29 cellular contexts compared by ENCODE assay signal in the genomic region with DNA sequence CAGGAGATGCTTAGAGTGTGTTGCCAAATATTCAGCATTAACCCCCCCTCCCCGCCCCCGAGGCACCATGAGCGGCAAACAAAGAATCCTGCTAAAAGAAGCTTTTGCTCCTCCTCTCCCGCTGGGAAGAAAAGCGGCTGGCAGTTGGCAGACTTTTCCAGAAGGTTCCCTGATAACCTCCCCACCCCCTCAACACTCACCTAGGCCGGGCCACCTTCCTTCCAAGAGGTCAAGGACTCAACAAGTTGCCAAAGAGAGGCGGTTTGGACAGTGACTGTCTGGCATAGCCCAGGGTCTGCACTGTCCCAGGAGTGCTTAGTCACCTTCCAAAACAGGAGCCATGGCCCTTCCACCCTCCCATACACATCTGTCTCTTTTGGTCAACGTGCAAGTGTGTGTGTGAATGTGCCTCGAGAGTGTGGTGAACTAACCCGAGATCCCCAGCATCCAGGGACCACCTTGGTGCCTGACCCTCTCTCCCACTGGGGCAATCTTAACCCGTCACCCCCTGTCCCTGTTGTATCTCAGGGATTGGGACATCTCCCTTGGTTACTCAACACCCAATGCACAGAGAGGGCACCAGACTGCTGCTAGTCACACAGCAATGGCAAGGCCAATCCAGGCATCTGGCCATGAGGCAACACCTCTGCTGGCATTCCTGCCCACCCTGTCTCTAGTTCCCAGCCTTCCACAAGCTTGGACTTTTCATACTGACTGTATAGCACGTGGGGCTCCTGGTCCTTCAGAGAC. TPM values are rescaled to one million over a fixed set of nuclear protein-coding genes. Genes with fewer than 3 reads are reported as not detected.
DNase-seq lines count a peak whose midpoint lies in the region; ATAC-seq, FAIRE-seq and TF ChIP-seq lines count a peak whose summit lies in the region.
"Had no signal": no experiment of that assay in that cellular context is flagged by ENCODE, and none has a peak within 500 bp of the region (broad histone marks: within the 10 kb centered on the region; RNA-seq: fewer than 3 reads in every experiment).

No MANE protein-coding gene starts in this region.

- H3K4me1 ChIP-seq in mammary epithelial cell (ENCODE audit: insufficient read depth, low read length) (peaks cover 5% of the 10 kb centered on the region), K562 (replicated peaks in 1 of 2; ENCODE audit: control insufficient read depth in 2 of 2, insufficient read depth in 2 of 2, low read length in 2 of 2) (no peaks in the 10 kb centered on the region), mesendoderm (ENCODE audit: control insufficient read depth, low read depth, low read length) (peaks cover 4% of the 10 kb centered on the region)
- H3K4me1 ChIP-seq: spleen had no signal

- H3K4me2 ChIP-seq in mammary epithelial cell (ENCODE audit: insufficient read depth, low read depth, low read length) (no peak overlapping the region), K562 (ENCODE audit: insufficient read depth, low read length) (no peak overlapping the region), mesendoderm (ENCODE audit: low read length) (no peak overlapping the region)

- no peak overlapping the region for H3K4ac ChIP-seq in mesendoderm (ENCODE audit: low read depth, low read length)

- H3K4me3 ChIP-seq in mammary epithelial cell (replicated peaks in 1 of 3; ENCODE audit: insufficient read depth in 1 of 3, low read depth in 2 of 3, low read length in 3 of 3) (no peak overlapping the region), K562 (no peak overlapping the region), mesendoderm (ENCODE audit: low read length) (no peak overlapping the region)
- H3K4me3 ChIP-seq: lung, spleen had no signal

- H3K79me2 ChIP-seq in mammary epithelial cell (ENCODE audit: insufficient read depth, low read length) (no peaks in the 10 kb centered on the region), K562 (ENCODE audit: control insufficient read depth, insufficient read depth, low read length) (no peaks in the 10 kb centered on the region), mesendoderm (ENCODE audit: control insufficient read depth, insufficient read depth, low read length) (no peaks in the 10 kb centered on the region)

- H4K20me1 ChIP-seq in mammary epithelial cell (ENCODE audit: insufficient read depth, low read length): no peaks in the 10 kb centered on the region
- no peaks in the 10 kb centered on the region for H4K20me1 ChIP-seq in K562 (replicated peaks; ENCODE audit: control insufficient read depth, insufficient read depth, low read length)

- H3K27me3 ChIP-seq in mammary epithelial cell (ENCODE audit: insufficient read depth, low read length) (no peaks in the 10 kb centered on the region), K562 (ENCODE audit: control insufficient read depth in 2 of 2, insufficient read depth in 2 of 2, low read length in 2 of 2) (peaks cover 24 to 66% of the 10 kb centered on the region in 2 experiments; a peak in 4 of 5 replicates), mesendoderm (ENCODE audit: insufficient read depth, low read length, poor library complexity) (no peaks in the 10 kb centered on the region)

- no peak overlapping the region for H2AK5ac ChIP-seq in mesendoderm (ENCODE audit: low read length)

- H3K79me1 ChIP-seq in mesendoderm (ENCODE audit: low read length): no peaks in the 10 kb centered on the region

- H2BK15ac ChIP-seq in mesendoderm (replicated peaks; ENCODE audit: low read depth): no peak overlapping the region

- dilution Hi-C loops in mammary epithelial cell (cut with HindIII; ENCODE audit: low sequenced_read_pairs): loop anchor here (5.0 to 10.0 kb wide), 2 partner anchors 56 to 93 kb away; no protein-coding TSS in a partner anchor

- DNase-seq in MCF 10A (ENCODE audit: unreplicated experiment): peak; percentile 37
- no peak for DNase-seq in mammary epithelial cell
- no peak for DNase-seq in K562 (ENCODE audit: extremely low read depth in 1 of 4, low spot score in 3 of 4)
- DNase-seq in mesendoderm: peak; percentile 37
- DNase-seq in activated effector memory CD4-positive, alpha-beta T cell treated with Interleukin-2 at 50 U/mL for 16 hours: no peak
- DNase-seq: activated CD4-positive, alpha-beta T cell treated with anti-CD3 and anti-CD28 coated beads for 1 hour; activated CD8-positive, alpha-beta memory T cell treated with anti-CD3 and anti-CD28 coated beads for 24 hours; activated T-cell treated with anti-CD3 and anti-CD28 coated beads, Interleukin-2, amount 50 U/mL, for 48 hours; cerebellar nuclear complex; EL; foreskin fibroblast; HCEC 1CT; hippocampal formation; islet precursor cell; NCI-H1436 treated with DMSO at 0.1 percent for 48 hours; Right ventricle myocardium superior; spleen; stimulated activated CD4-positive, alpha-beta T cell treated with anti-CD3 and anti-CD28 coated beads, Interleukin-4, amount 100 ng/mL, for 1 hour; stimulated activated naive CD4-positive, alpha-beta T cell treated with Interleukin-2 at 50 U/mL for 16 hours; T-cell had no signal

- H3K9me3 Mint-ChIP-seq in MCF 10A (ENCODE audit: unreplicated experiment): no peaks in the 10 kb centered on the region
- H3K9me3 Mint-ChIP-seq: activated naive CD4-positive, alpha-beta T cell treated with anti-CD3 and anti-CD28 coated beads, Interleukin-2, amount 50 U/mL, for 72 hours; IgD-negative memory B cell; T-cell had no signal

- H4K8ac ChIP-seq in mesendoderm (ENCODE audit: low read depth, low read length): no peak overlapping the region

- CTCF ChIA-PET in MCF 10A (lab: Yijun Ruan, JAX) (interaction anchor here (0.6 to 12.8 kb wide), 10 partner anchors 9 to 754 kb away, joined by 3 to 290 read pairs (median 3); no protein-coding TSS in a partner anchor), mammary epithelial cell (lab: Charles Lee; ENCODE audit: low non-redundant PET) (interaction anchor here (0.6 kb wide), 1 partner anchor 82 kb away, joined by 4 read pairs; no protein-coding TSS in a partner anchor), K562 (lab: Yijun Ruan, JAX; ENCODE audit: low intra/inter-chr PET ratio) (no interaction called here)

- no peak overlapping the region for H3K56ac ChIP-seq in mesendoderm (ENCODE audit: low read length)

- no peak overlapping the region for H2BK5ac ChIP-seq in mesendoderm (ENCODE audit: low read length)

- H3K27ac Mint-ChIP-seq in MCF 10A (ENCODE audit: low read depth, unreplicated experiment): no peak overlapping the region
- H3K27ac Mint-ChIP-seq: activated naive CD4-positive, alpha-beta T cell treated with anti-CD3 and anti-CD28 coated beads, Interleukin-2, amount 50 U/mL, for 72 hours; IgD-negative memory B cell; T-cell had no signal

- POLR2A ChIA-PET in MCF 10A (lab: Yijun Ruan, JAX) (no interaction called here), K562 (lab: Yijun Ruan, JAX) (interaction anchor here (0.5 kb wide), 1 partner anchor 140 kb away, joined by 3 read pairs; no protein-coding TSS in a partner anchor)

- no peak for FAIRE-seq in K562 (lab: Jason Lieb, UNC)
- FAIRE-seq: astrocyte, TTC549 had no signal

- H3K9me3 ChIP-seq in mammary epithelial cell (replicated peaks; ENCODE audit: insufficient read depth, low read length): no peaks in the 10 kb centered on the region
- H3K9me3 ChIP-seq in K562 (replicated peaks; ENCODE audit: control insufficient read depth, insufficient read depth, low read depth, low read length): no peaks in the 10 kb centered on the region
- H3K9me3 ChIP-seq: spleen had no signal

- TF ChIP-seq RAD21 in K562 (CRISPR knock-in tag; conservative IDR thresholded peaks at IDR 0.05 in 1 of 2, IDR thresholded peaks at IDR 0.05 in 1 of 2): no peak

- H3K4me3 Mint-ChIP-seq in MCF 10A (ENCODE audit: unreplicated experiment): no peak overlapping the region
- H3K4me3 Mint-ChIP-seq: T-cell had no signal

- 32% methylated on average over 7 of the region's 12 CpGs for WGBS in mammary epithelial cell (ENCODE audit: low coverage, missing lambda C conversion rate)
- 3% methylated on average over 12 of the region's 12 CpGs for WGBS in K562 (ENCODE audit: insufficient coverage, low coverage, missing lambda C conversion rate)
- no CpG with 5 or more reads among the region's 12 CpGs for WGBS in mesendoderm (ENCODE audit: extremely low coverage, insufficient coverage, low lambda C conversion rate)

- intact Hi-C loops in MCF 10A (cut with micrococcal nuclease): no loop called here
- intact Hi-C loops in mammary epithelial cell (cut with micrococcal nuclease): no loop called here
- intact Hi-C loops in K562 (cut with micrococcal nuclease): no loop called here

- TF ChIP-seq POLR2A in K562 (conservative IDR thresholded peaks at IDR 0.05): no peak

- in situ Hi-C loops in mammary epithelial cell (cut with MboI; ENCODE audit: low sequenced_read_pairs in 2 of 2) (loop anchor here in 1 of 2 donors (10.0 kb wide), 1 partner anchor 74 kb away; no protein-coding TSS in a partner anchor), K562 (cut with MboI) (loop anchor here (5.0 kb wide), 1 partner anchor 77 kb away; no protein-coding TSS in a partner anchor)

- TF ChIP-seq CTCF in MCF 10A (IDR thresholded peaks at IDR 0.05; ENCODE audit: unreplicated experiment) (no peak), mammary epithelial cell (conservative IDR thresholded peaks at IDR 0.05 in 1 of 2, IDR thresholded peaks at IDR 0.05 in 1 of 2; ENCODE audit: extremely low read depth in 1 of 2, insufficient read depth in 1 of 2, low read depth in 1 of 2, low read length in 2 of 2) (no peak), K562 (IDR thresholded peaks at IDR 0.05 in 2 of 3, conservative IDR thresholded peaks at IDR 0.05 in 1 of 3; ENCODE audit: insufficient read depth in 2 of 3, low read depth in 1 of 3, low read length in 3 of 3) (no peak)

- no peak overlapping the region for H3K9ac ChIP-seq in mammary epithelial cell (ENCODE audit: insufficient read depth, low read length)
- H3K9ac ChIP-seq in K562 (ENCODE audit: insufficient read depth in 1 of 2, low read depth in 2 of 2, low read length in 2 of 2): no peak overlapping the region; a peak in 1 of 4 replicates
- no peak overlapping the region for H3K9ac ChIP-seq in mesendoderm (ENCODE audit: low read length)

- peaks cover 10% of the 10 kb centered on the region for H3K4me1 Mint-ChIP-seq in MCF 10A (ENCODE audit: insufficient read depth, unreplicated experiment)
- H3K4me1 Mint-ChIP-seq: T-cell had no signal

- H3K36me3 ChIP-seq in mammary epithelial cell (ENCODE audit: insufficient read depth, low read length): no peaks in the 10 kb centered on the region
- H3K36me3 ChIP-seq in K562 (ENCODE audit: control insufficient read depth, insufficient read depth, low read length): no peaks in the 10 kb centered on the region
- no peaks in the 10 kb centered on the region for H3K36me3 ChIP-seq in mesendoderm (ENCODE audit: control insufficient read depth, insufficient read depth, low read length)
- H3K36me3 ChIP-seq: spleen had no signal

- no peaks in the 10 kb centered on the region for H3K36me3 Mint-ChIP-seq in MCF 10A (ENCODE audit: insufficient read depth, unreplicated experiment)
- H3K36me3 Mint-ChIP-seq: activated naive CD4-positive, alpha-beta T cell treated with anti-CD3 and anti-CD28 coated beads, Interleukin-2, amount 50 U/mL, for 72 hours; IgD-negative memory B cell; T-cell had no signal

- no peaks in the 10 kb centered on the region for H3K9me1 ChIP-seq in K562 (ENCODE audit: control insufficient read depth, insufficient read depth, low read length)

- TF ChIP-seq EP300 in K562 (IDR thresholded peaks at IDR 0.05; ENCODE audit: low read length): no peak

- H3K27me3 Mint-ChIP-seq in MCF 10A (ENCODE audit: insufficient read depth, unreplicated experiment): no peaks in the 10 kb centered on the region

- H3K18ac ChIP-seq in mesendoderm (ENCODE audit: low read length): no peak overlapping the region

- ATAC-seq in K562 (peak; percentile 49; the same call in 2 of the 3 replicates), GM19035 (IDR thresholded peaks at IDR 0.05; ENCODE audit: unreplicated experiment) (no peak), GM19455 (IDR thresholded peaks at IDR 0.05; ENCODE audit: unreplicated experiment) (no peak), GM18867 (IDR thresholded peaks at IDR 0.05; ENCODE audit: unreplicated experiment) (no peak)
- ATAC-seq: activated naive CD4-positive, alpha-beta T cell treated with anti-CD3 and anti-CD28 coated beads, Interleukin-2, amount 50 U/mL, for 72 hours; T-cell had no signal

- no TSS peak for BruUV-seq in MCF 10A (replicated peaks; lab: Mats Ljungman, UMichigan)
- BruUV-seq in mammary epithelial cell (replicated peaks; lab: Mats Ljungman, UMichigan): no TSS peak
- no TSS peak for BruUV-seq in K562 (replicated peaks; lab: Mats Ljungman, UMichigan)

- no peak overlapping the region for H2BK120ac ChIP-seq in mesendoderm (ENCODE audit: low read depth, low read length)

- H3K23ac ChIP-seq in mesendoderm (ENCODE audit: low read length): peak overlapping the region; percentile 37

- H3K27ac ChIP-seq in mammary epithelial cell (ENCODE audit: insufficient read depth, low read depth, low read length) (no peak overlapping the region), K562 (ENCODE audit: extremely low read depth, low read depth, low read length) (no peak overlapping the region), mesendoderm (ENCODE audit: low read depth, low read length) (no peak overlapping the region)
- H3K27ac ChIP-seq: spleen had no signal

- no peak overlapping the region for H4K5ac ChIP-seq in mesendoderm (ENCODE audit: low read length)

- H2AFZ ChIP-seq in mammary epithelial cell (ENCODE audit: low read depth, low read length): no peak overlapping the region
- H2AFZ ChIP-seq in K562 (ENCODE audit: low read depth, low read length): no peak overlapping the region

RNA-seq across cellular contexts. Expression of gene CAMK2A, which starts 18.9 kb away (rescaled TPM):
- total RNA-seq in MCF 10A (2022) (not detected in 2 replicates), mammary epithelial cell (under 1 TPM; 0.33 to 0.45 TPM), K562 (2014; rRNA removed) (0.18 TPM in 1 of 2 replicates, not detected in the other), K562 (2014; rRNA removed; fragmentation: Illumina TruSeq; extraction: Trizol) (not detected in 2 replicates), K562 (2015; rRNA removed; fragmentation: Illumina TruSeq; extraction: Trizol) (0.04 TPM in 2 replicates), K562 (2021) (0.13 TPM in 1 of 2 replicates, not detected in the other)
- polyA plus RNA-seq in mammary epithelial cell (0.09 TPM), K562 (2011; rRNA removed) (not detected in 2 replicates), K562 (2014; fragmentation: Illumina TruSeq; extraction: Trizol) (0.10 TPM in 1 of 2 replicates, not detected in the other), K562 (2014; fragmentation: Nextera tagmentation; extraction: Ambion mirVana) (not detected), K562 (2014; rRNA removed) (0.01 and 0.28 TPM in 2 replicates)
- polyA minus RNA-seq in mammary epithelial cell: not detected
- 0.19 TPM in 1 of 2 replicates, not detected in the other for total RNA-seq in K562 (2011; cell fraction: chromatin; rRNA removed; ENCODE audit: low replicate concordance)
- 0.17 TPM in 1 of 2 replicates, not detected in the other for total RNA-seq in K562 (2011; cell fraction: nucleolus; rRNA removed)
- 0.07 TPM in 1 of 2 replicates, not detected in the other for total RNA-seq in K562 (2011; cell fraction: nucleoplasm; rRNA removed)
- polyA plus RNA-seq in K562 (2011; cell fraction: cytosol; rRNA removed): not detected in 2 replicates
- polyA plus RNA-seq in K562 (2011; cell fraction: nucleus; rRNA removed): 0.11 TPM in 2 replicates
- polyA plus RNA-seq in K562 (2012): 0.05 and 0.24 TPM in 2 replicates
- not detected in 2 replicates for polyA minus RNA-seq in K562 (2011; rRNA and poly(A)+ RNA removed)
- polyA minus RNA-seq in K562 (2011; cell fraction: cytosol; rRNA and poly(A)+ RNA removed): not detected in 2 replicates
- polyA minus RNA-seq in K562 (2011; cell fraction: nucleus; rRNA and poly(A)+ RNA removed): 0.22 TPM in 1 of 2 replicates, not detected in the other
- polyA plus RNA-seq in mesendoderm (2013, experiment 1 of 2): 0.01 TPM
- not detected for polyA plus RNA-seq in mesendoderm (2013, experiment 2 of 2)
- total RNA-seq: activated naive CD4-positive, alpha-beta T cell treated with anti-CD3 and anti-CD28 coated beads, Interleukin-2, amount 50 U/mL, for 72 hours; epithelial cell of proximal tubule; T-cell had no signal
- polyA plus RNA-seq: IgD-negative memory B cell had no signal

RNA-seq across cellular contexts. Expression of gene ARSI, which starts 32.0 kb away (rescaled TPM):
- 0.19 and 0.25 TPM in 2 replicates for total RNA-seq in MCF 10A (2022)
- 10 to 100 TPM in 1 of 2 donors, 1 to 10 TPM in 1; 9.2 to 38.8 TPM for total RNA-seq in mammary epithelial cell
- polyA plus RNA-seq in mammary epithelial cell: 20.3 TPM
- 6.9 TPM for polyA minus RNA-seq in mammary epithelial cell
- total RNA-seq in K562 (2011; cell fraction: chromatin; rRNA removed; ENCODE audit: low replicate concordance): not detected in 2 replicates
- total RNA-seq in K562 (2011; cell fraction: nucleolus; rRNA removed): 0.26 TPM in 1 of 2 replicates, not detected in the other
- not detected in 2 replicates for total RNA-seq in K562 (2011; cell fraction: nucleoplasm; rRNA removed)
- total RNA-seq in K562 (2014; rRNA removed): 0.12 TPM in 1 of 2 replicates, not detected in the other
- total RNA-seq in K562 (2014; rRNA removed; fragmentation: Illumina TruSeq; extraction: Trizol): not detected in 2 replicates
- total RNA-seq in K562 (2015; rRNA removed; fragmentation: Illumina TruSeq; extraction: Trizol): not detected in 2 replicates
- 0.04 TPM in 2 replicates for total RNA-seq in K562 (2021)
- polyA plus RNA-seq in K562 (2011; rRNA removed): 0.07 TPM in 1 of 2 replicates, not detected in the other
- 0.16 TPM in 1 of 2 replicates, not detected in the other for polyA plus RNA-seq in K562 (2011; cell fraction: cytosol; rRNA removed)
- not detected in 2 replicates for polyA plus RNA-seq in K562 (2011; cell fraction: nucleus; rRNA removed)
- polyA plus RNA-seq in K562 (2012): 0.08 TPM in 1 of 2 replicates, not detected in the other
- not detected in 2 replicates for polyA plus RNA-seq in K562 (2014; fragmentation: Illumina TruSeq; extraction: Trizol)
- not detected for polyA plus RNA-seq in K562 (2014; fragmentation: Nextera tagmentation; extraction: Ambion mirVana)
- polyA plus RNA-seq in K562 (2014; rRNA removed): not detected in 2 replicates
- not detected in 2 replicates for polyA minus RNA-seq in K562 (2011; rRNA and poly(A)+ RNA removed)
- not detected in 2 replicates for polyA minus RNA-seq in K562 (2011; cell fraction: cytosol; rRNA and poly(A)+ RNA removed)
- not detected in 2 replicates for polyA minus RNA-seq in K562 (2011; cell fraction: nucleus; rRNA and poly(A)+ RNA removed)
- 2.4 TPM for polyA plus RNA-seq in mesendoderm (2013, experiment 1 of 2)
- 2.6 TPM for polyA plus RNA-seq in mesendoderm (2013, experiment 2 of 2)
- total RNA-seq: activated naive CD4-positive, alpha-beta T cell treated with anti-CD3 and anti-CD28 coated beads, Interleukin-2, amount 50 U/mL, for 72 hours had no signal
- polyA plus RNA-seq: IgD-negative memory B cell had no signal

Comparison
In these comparisons a context has a peak if more than half of its experiments do, and no peak if none do; other contexts are left out.
1. DNase-seq: peak in MCF 10A (single experiment) and mesendoderm (single experiment); none in mammary epithelial cell (single experiment), K562 (0 of 4) and activated effector memory CD4-positive, alpha-beta T cell treated with Interleukin-2 at 50 U/mL for 16 hours (single experiment).